23 cellular contexts compared by ENCODE assay signal in the genomic region with DNA sequence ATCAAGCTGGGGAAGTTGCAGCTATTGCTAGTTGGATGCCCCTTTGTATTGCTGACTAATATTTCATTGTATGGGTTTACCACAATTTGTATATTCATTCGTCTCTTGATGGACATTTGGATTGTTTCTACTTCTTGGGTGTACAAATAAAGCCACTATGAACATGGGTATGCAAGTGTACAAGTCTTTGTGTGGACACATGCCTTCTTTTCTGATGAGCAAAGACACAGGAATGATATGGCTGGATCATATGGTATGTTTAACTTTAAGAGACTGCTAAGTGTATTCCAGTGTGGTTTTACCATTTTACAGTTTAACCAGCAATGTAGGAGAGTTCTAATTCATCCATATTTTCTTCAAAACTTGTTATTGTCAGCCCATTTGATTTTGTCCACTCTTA.
"Had no signal": no experiment of that assay in that cellular context is flagged by ENCODE, and none has a peak within 500 bp of the region (broad histone marks: within the 10 kb centered on the region; RNA-seq: fewer than 3 reads in every experiment).

No MANE protein-coding gene starts in this region.

- H3K27me3 Mint-ChIP-seq: activated CD8-positive, alpha-beta memory T cell treated with anti-CD3 and anti-CD28 coated beads, Interleukin-2, amount 10 ng/mL, durations not matched to agents 7 days and 5 days; memory B cell had no signal

- H3K4me3 Mint-ChIP-seq: activated CD4-positive, alpha-beta T cell treated with anti-CD3 and anti-CD28 coated beads, Interleukin-2, amount 10 ng/mL, durations not matched to agents 7 days and 5 days; activated CD8-positive, alpha-beta memory T cell treated with anti-CD3 and anti-CD28 coated beads, Interleukin-2, amount 10 ng/mL, durations not matched to agents 7 days and 5 days; activated CD8-positive, alpha-beta T cell treated with anti-CD3 and anti-CD28 coated beads for 36 hours; activated naive CD4-positive, alpha-beta T cell treated with anti-CD3 and anti-CD28 coated beads, Interleukin-2, amount 50 U/mL, for 24 hours; immature natural killer cell; memory B cell; natural killer cell treated with Interleukin-12 subunit alpha and Interleukin-12 subunit beta and Interleukin-15 and Interleukin-18, amount 100 ng/mL, for 72 hours; stimulated activated effector memory CD8-positive, alpha-beta T cell treated with anti-CD3 and anti-CD28 coated beads, Interleukin-12 subunit alpha, Interleukin-12 subunit beta, amount 100 ng/mL, for 72 hours; stimulated activated naive CD8-positive, alpha-beta T cell treated with anti-CD3 and anti-CD28 coated beads, Interleukin-15, amount 100 ng/mL, for 72 hours had no signal

- DNase-seq: activated CD4-positive, alpha-beta T cell treated with anti-CD3 and anti-CD28 coated beads, Interleukin-2, amount 10 ng/mL, durations not matched to agents 7 days and 5 days; activated CD4-positive, CD25-positive, alpha-beta regulatory T cell treated with anti-CD3 and anti-CD28 coated beads, Interleukin-2, amount 50 U/mL, for 72 hours; activated CD8-positive, alpha-beta memory T cell treated with anti-CD3 and anti-CD28 coated beads, Interleukin-2, amount 10 ng/mL, durations not matched to agents 7 days and 5 days; activated CD8-positive, alpha-beta T cell treated with anti-CD3 and anti-CD28 coated beads for 36 hours; activated effector memory CD4-positive, alpha-beta T cell treated with anti-CD3 and anti-CD28 coated beads, Interleukin-2, amount 50 U/mL, for 16 hours; activated T-cell treated with anti-CD3 and anti-CD28 coated beads for 4 hours; cerebellar nuclear complex; cortex of kidney; foreskin melanocyte; immature natural killer cell; left ventricle myocardium superior; ovary; right cardiac atrium; stimulated activated CD4-positive, alpha-beta T cell treated with anti-CD3 and anti-CD28 coated beads, Interleukin-2, amount 100 ng/mL, for 24 hours; stimulated activated naive CD8-positive, alpha-beta T cell treated with anti-CD3 and anti-CD28 coated beads, Interleukin-15, amount 100 ng/mL, for 72 hours; tibial artery had no signal

- H3K9me3 Mint-ChIP-seq: activated CD4-positive, alpha-beta T cell treated with anti-CD3 and anti-CD28 coated beads, Interleukin-2, amount 10 ng/mL, durations not matched to agents 7 days and 5 days; activated CD8-positive, alpha-beta T cell treated with anti-CD3 and anti-CD28 coated beads for 36 hours; natural killer cell treated with Interleukin-12 subunit alpha and Interleukin-12 subunit beta and Interleukin-15 and Interleukin-18, amount 100 ng/mL, for 72 hours; stimulated activated effector memory CD8-positive, alpha-beta T cell treated with anti-CD3 and anti-CD28 coated beads, Interleukin-12 subunit alpha, Interleukin-12 subunit beta, amount 100 ng/mL, for 72 hours; stimulated activated naive CD8-positive, alpha-beta T cell treated with anti-CD3 and anti-CD28 coated beads, Interleukin-15, amount 100 ng/mL, for 72 hours had no signal

- H2AFZ ChIP-seq: hepatocyte had no signal

- H3K36me3 Mint-ChIP-seq: memory B cell; natural killer cell treated with Interleukin-12 subunit alpha and Interleukin-12 subunit beta and Interleukin-15 and Interleukin-18, amount 100 ng/mL, for 72 hours; stimulated activated effector memory CD8-positive, alpha-beta T cell treated with anti-CD3 and anti-CD28 coated beads, Interleukin-12 subunit alpha, Interleukin-12 subunit beta, amount 100 ng/mL, for 72 hours had no signal

- H3K27ac ChIP-seq: ascending aorta, hepatocyte, ovary, skin epidermis, tibial artery had no signal

- H3K4me3 ChIP-seq: ascending aorta, hepatocyte, ovary, skin epidermis, tibial artery had no signal

- ATAC-seq: activated CD8-positive, alpha-beta memory T cell treated with anti-CD3 and anti-CD28 coated beads, Interleukin-2, amount 10 ng/mL, durations not matched to agents 7 days and 5 days; activated CD8-positive, alpha-beta T cell treated with anti-CD3 and anti-CD28 coated beads for 36 hours; left ventricle myocardium superior; natural killer cell treated with Interleukin-12 subunit alpha and Interleukin-12 subunit beta and Interleukin-15 and Interleukin-18, amount 100 ng/mL, for 72 hours; right cardiac atrium; stimulated activated effector memory CD8-positive, alpha-beta T cell treated with anti-CD3 and anti-CD28 coated beads, Interleukin-12 subunit alpha, Interleukin-12 subunit beta, amount 100 ng/mL, for 72 hours; stimulated activated naive CD8-positive, alpha-beta T cell treated with anti-CD3 and anti-CD28 coated beads, Interleukin-15, amount 100 ng/mL, for 72 hours had no signal

- H3K36me3 ChIP-seq: ascending aorta, ovary, tibial artery had no signal

- H3K27ac Mint-ChIP-seq: activated CD4-positive, alpha-beta T cell treated with anti-CD3 and anti-CD28 coated beads, Interleukin-2, amount 10 ng/mL, durations not matched to agents 7 days and 5 days; activated CD8-positive, alpha-beta memory T cell treated with anti-CD3 and anti-CD28 coated beads, Interleukin-2, amount 10 ng/mL, durations not matched to agents 7 days and 5 days; activated CD8-positive, alpha-beta T cell treated with anti-CD3 and anti-CD28 coated beads for 36 hours; activated naive CD4-positive, alpha-beta T cell treated with anti-CD3 and anti-CD28 coated beads, Interleukin-2, amount 50 U/mL, for 24 hours; immature natural killer cell; memory B cell; natural killer cell treated with Interleukin-12 subunit alpha and Interleukin-12 subunit beta and Interleukin-15 and Interleukin-18, amount 100 ng/mL, for 72 hours; stimulated activated effector memory CD8-positive, alpha-beta T cell treated with anti-CD3 and anti-CD28 coated beads, Interleukin-12 subunit alpha, Interleukin-12 subunit beta, amount 100 ng/mL, for 72 hours had no signal

- H3K27me3 ChIP-seq: ascending aorta, hepatocyte, ovary, tibial artery had no signal

- H3K4me2 ChIP-seq: hepatocyte had no signal

- H3K9me3 ChIP-seq: ovary had no signal

- H3K4me1 Mint-ChIP-seq: activated CD4-positive, alpha-beta T cell treated with anti-CD3 and anti-CD28 coated beads, Interleukin-2, amount 10 ng/mL, durations not matched to agents 7 days and 5 days; activated CD8-positive, alpha-beta memory T cell treated with anti-CD3 and anti-CD28 coated beads, Interleukin-2, amount 10 ng/mL, durations not matched to agents 7 days and 5 days; activated naive CD4-positive, alpha-beta T cell treated with anti-CD3 and anti-CD28 coated beads, Interleukin-2, amount 50 U/mL, for 24 hours; immature natural killer cell; memory B cell; stimulated activated naive CD8-positive, alpha-beta T cell treated with anti-CD3 and anti-CD28 coated beads, Interleukin-15, amount 100 ng/mL, for 72 hours had no signal
